1 cellular context compared by ENCODE assay signal in the genomic region with DNA sequence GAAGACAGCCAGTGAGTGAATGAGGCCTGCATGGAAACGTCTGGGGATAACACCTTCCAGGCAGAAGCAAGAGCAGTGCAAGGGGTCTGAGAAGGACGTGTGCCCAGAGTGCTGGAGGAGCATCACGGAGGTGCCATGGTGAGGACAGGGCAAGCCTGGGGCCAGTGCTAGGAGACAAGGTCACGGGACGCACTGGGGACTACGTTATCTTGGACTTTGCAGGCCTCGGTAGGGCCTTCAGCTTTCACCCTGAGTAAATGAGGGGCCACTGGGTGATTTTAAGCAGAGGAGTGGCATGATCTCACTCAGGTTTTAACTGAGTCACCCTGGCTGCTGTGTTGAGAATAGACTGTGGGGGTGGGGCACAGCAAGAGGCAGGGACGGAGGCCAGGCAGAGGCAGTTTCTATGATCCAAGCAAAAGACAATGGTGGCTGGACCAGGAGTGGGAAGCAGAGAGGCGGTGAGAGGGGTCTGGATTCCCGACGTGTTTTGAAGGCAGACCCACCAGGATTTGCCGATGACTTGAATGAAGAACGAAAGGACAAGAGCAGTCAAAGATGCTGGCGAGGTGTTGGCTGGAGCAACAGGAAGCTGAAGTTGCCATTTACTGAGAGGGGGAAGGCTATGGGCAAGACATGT.
TF ChIP-seq lines count a peak whose summit lies in the region.

No MANE protein-coding gene starts in this region.

TF ChIP-seq in K562, 482 proteins besides CTCF, POLR2A, EP300 and RAD21 (continued from another document and continues in another):
- no peak for TF ChIP-seq DEAF1 (CRISPR knock-in tag; IDR thresholded peaks at IDR 0.05)
- TF ChIP-seq ZNF212 (CRISPR knock-in tag; IDR thresholded peaks at IDR 0.05): no peak
- TF ChIP-seq SIN3A (IDR thresholded peaks at IDR 0.05; ENCODE audit: borderline replicate concordance in 2 of 2, control insufficient read depth in 1 of 2, low read depth in 2 of 2, low read length in 2 of 2): no peak
- no peak for TF ChIP-seq FOXA3 (CRISPR knock-in tag; conservative IDR thresholded peaks at IDR 0.05 in 1 of 2, IDR thresholded peaks at IDR 0.05 in 1 of 2)
- no peak for TF ChIP-seq ZBTB9 (CRISPR knock-in tag; IDR thresholded peaks at IDR 0.05)
- TF ChIP-seq HDAC2 (IDR thresholded peaks at IDR 0.05): no peak
- no peak for TF ChIP-seq COPS2 (conservative IDR thresholded peaks at IDR 0.05)
- peak; percentile 38 to 67; a peak in 2 of 4 replicates for TF ChIP-seq MAZ (CRISPR knock-in tag; conservative IDR thresholded peaks at IDR 0.05 in 1 of 2, IDR thresholded peaks at IDR 0.05 in 1 of 2)
- TF ChIP-seq KDM2B (CRISPR knock-in tag; IDR thresholded peaks at IDR 0.05): no peak
- no peak for TF ChIP-seq ZFPM2 (CRISPR knock-in tag; IDR thresholded peaks at IDR 0.05)
- TF ChIP-seq ATF1 (CRISPR knock-in tag; IDR thresholded peaks at IDR 0.05): no peak
- TF ChIP-seq ATF1 (tag; IDR thresholded peaks at IDR 0.05): 0 out of 2 replicates have a peak, but pooled peaks have one; percentile 22
- TF ChIP-seq CTBP1 (IDR thresholded peaks at IDR 0.05; ENCODE audit: borderline replicate concordance): 0 out of 2 replicates have a peak, but pooled peaks have one; percentile 32
- TF ChIP-seq JUN (IDR thresholded peaks at IDR 0.05; ENCODE audit: borderline replicate concordance, low read depth, low read length): peak; percentile 95
- TF ChIP-seq JUN (CRISPR knock-in tag; IDR thresholded peaks at IDR 0.05; ENCODE audit: borderline replicate concordance): no peak
- TF ChIP-seq LCOR (CRISPR knock-in tag; IDR thresholded peaks at IDR 0.05): no peak
- TF ChIP-seq PHF8 (IDR thresholded peaks at IDR 0.05; ENCODE audit: borderline replicate concordance, low read length): no peak
- no peak for TF ChIP-seq ZNF764 (CRISPR knock-in tag; IDR thresholded peaks at IDR 0.05; ENCODE audit: low read depth)
- peak; percentile 64 for TF ChIP-seq POLR2AphosphoS5 (IDR thresholded peaks at IDR 0.05; ENCODE audit: control insufficient read depth, insufficient read depth, low read depth, low read length)
- no peak for TF ChIP-seq XRCC5 (IDR thresholded peaks at IDR 0.05; ENCODE audit: low read depth, low read length)
- no peak for TF ChIP-seq XRCC4 (IDR thresholded peaks at IDR 0.05; ENCODE audit: extremely low read depth, insufficient read depth, insufficient read length)
- TF ChIP-seq, protein P1, sequence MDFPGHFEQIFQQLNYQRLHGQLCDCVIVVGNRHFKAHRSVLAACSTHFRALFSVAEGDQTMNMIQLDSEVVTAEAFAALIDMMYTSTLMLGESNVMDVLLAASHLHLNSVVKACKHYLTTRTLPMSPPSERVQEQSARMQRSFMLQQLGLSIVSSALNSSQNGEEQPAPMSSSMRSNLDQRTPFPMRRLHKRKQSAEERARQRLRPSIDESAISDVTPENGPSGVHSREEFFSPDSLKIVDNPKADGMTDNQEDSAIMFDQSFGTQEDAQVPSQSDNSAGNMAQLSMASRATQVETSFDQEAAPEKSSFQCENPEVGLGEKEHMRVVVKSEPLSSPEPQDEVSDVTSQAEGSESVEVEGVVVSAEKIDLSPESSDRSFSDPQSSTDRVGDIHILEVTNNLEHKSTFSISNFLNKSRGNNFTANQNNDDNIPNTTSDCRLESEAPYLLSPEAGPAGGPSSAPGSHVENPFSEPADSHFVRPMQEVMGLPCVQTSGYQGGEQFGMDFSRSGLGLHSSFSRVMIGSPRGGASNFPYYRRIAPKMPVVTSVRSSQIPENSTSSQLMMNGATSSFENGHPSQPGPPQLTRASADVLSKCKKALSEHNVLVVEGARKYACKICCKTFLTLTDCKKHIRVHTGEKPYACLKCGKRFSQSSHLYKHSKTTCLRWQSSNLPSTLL (IDR thresholded peaks at IDR 0.05): no peak
- TF ChIP-seq MCM3 (IDR thresholded peaks at IDR 0.05): no peak
- no peak for TF ChIP-seq DACH1 (IDR thresholded peaks at IDR 0.05; ENCODE audit: partially characterized antibody)
- 0 out of 2 replicates have a peak, but pooled peaks have one; percentile 29 for TF ChIP-seq LARP7 (IDR thresholded peaks at IDR 0.05)
- TF ChIP-seq, protein P2, sequence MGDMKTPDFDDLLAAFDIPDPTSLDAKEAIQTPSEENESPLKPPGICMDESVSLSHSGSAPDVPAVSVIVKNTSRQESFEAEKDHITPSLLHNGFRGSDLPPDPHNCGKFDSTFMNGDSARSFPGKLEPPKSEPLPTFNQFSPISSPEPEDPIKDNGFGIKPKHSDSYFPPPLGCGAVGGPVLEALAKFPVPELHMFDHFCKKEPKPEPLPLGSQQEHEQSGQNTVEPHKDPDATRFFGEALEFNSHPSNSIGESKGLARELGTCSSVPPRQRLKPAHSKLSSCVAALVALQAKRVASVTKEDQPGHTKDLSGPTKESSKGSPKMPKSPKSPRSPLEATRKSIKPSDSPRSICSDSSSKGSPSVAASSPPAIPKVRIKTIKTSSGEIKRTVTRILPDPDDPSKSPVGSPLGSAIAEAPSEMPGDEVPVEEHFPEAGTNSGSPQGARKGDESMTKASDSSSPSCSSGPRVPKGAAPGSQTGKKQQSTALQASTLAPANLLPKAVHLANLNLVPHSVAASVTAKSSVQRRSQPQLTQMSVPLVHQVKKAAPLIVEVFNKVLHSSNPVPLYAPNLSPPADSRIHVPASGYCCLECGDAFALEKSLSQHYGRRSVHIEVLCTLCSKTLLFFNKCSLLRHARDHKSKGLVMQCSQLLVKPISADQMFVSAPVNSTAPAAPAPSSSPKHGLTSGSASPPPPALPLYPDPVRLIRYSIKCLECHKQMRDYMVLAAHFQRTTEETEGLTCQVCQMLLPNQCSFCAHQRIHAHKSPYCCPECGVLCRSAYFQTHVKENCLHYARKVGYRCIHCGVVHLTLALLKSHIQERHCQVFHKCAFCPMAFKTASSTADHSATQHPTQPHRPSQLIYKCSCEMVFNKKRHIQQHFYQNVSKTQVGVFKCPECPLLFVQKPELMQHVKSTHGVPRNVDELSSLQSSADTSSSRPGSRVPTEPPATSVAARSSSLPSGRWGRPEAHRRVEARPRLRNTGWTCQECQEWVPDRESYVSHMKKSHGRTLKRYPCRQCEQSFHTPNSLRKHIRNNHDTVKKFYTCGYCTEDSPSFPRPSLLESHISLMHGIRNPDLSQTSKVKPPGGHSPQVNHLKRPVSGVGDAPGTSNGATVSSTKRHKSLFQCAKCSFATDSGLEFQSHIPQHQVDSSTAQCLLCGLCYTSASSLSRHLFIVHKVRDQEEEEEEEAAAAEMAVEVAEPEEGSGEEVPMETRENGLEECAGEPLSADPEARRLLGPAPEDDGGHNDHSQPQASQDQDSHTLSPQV (IDR thresholded peaks at IDR 0.05): peak; percentile 90
- TF ChIP-seq ZNF830 (CRISPR knock-in tag; IDR thresholded peaks at IDR 0.05): no peak
- TF ChIP-seq, protein P3, sequence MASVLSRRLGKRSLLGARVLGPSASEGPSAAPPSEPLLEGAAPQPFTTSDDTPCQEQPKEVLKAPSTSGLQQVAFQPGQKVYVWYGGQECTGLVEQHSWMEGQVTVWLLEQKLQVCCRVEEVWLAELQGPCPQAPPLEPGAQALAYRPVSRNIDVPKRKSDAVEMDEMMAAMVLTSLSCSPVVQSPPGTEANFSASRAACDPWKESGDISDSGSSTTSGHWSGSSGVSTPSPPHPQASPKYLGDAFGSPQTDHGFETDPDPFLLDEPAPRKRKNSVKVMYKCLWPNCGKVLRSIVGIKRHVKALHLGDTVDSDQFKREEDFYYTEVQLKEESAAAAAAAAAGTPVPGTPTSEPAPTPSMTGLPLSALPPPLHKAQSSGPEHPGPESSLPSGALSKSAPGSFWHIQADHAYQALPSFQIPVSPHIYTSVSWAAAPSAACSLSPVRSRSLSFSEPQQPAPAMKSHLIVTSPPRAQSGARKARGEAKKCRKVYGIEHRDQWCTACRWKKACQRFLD (CRISPR knock-in tag; IDR thresholded peaks at IDR 0.05): no peak
- TF ChIP-seq ZNF699 (CRISPR knock-in tag; IDR thresholded peaks at IDR 0.05; ENCODE audit: insufficient replicate concordance): no peak
- TF ChIP-seq ZNF41 (CRISPR knock-in tag; conservative IDR thresholded peaks at IDR 0.05): no peak
- no peak for TF ChIP-seq ZC3H8 (IDR thresholded peaks at IDR 0.05)
- TF ChIP-seq FOXM1 (IDR thresholded peaks at IDR 0.05; ENCODE audit: low read depth): no peak
- TF ChIP-seq FOXM1 (CRISPR knock-in tag; IDR thresholded peaks at IDR 0.05; ENCODE audit: low read depth): no peak
- TF ChIP-seq, protein P4, sequence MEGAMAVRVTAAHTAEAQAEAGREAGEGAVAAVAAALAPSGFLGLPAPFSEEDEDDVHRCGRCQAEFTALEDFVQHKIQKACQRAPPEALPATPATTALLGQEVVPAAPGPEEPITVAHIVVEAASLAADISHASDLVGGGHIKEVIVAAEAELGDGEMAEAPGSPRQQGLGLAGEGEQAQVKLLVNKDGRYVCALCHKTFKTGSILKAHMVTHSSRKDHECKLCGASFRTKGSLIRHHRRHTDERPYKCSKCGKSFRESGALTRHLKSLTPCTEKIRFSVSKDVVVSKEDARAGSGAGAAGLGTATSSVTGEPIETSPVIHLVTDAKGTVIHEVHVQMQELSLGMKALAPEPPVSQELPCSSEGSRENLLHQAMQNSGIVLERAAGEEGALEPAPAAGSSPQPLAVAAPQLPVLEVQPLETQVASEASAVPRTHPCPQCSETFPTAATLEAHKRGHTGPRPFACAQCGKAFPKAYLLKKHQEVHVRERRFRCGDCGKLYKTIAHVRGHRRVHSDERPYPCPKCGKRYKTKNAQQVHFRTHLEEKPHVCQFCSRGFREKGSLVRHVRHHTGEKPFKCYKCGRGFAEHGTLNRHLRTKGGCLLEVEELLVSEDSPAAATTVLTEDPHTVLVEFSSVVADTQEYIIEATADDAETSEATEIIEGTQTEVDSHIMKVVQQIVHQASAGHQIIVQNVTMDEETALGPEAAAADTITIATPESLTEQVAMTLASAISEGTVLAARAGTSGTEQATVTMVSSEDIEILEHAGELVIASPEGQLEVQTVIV (CRISPR knock-in tag; IDR thresholded peaks at IDR 0.05; ENCODE audit: borderline replicate concordance): no peak
- TF ChIP-seq MAFF (IDR thresholded peaks at IDR 0.05; ENCODE audit: low read length): peak; percentile 53; the same call in 1 of the 2 replicates
- TF ChIP-seq IRF1 (CRISPR knock-in tag; IDR thresholded peaks at IDR 0.05; ENCODE audit: borderline replicate concordance): no peak
- TF ChIP-seq POLR2H (tag; IDR thresholded peaks at IDR 0.05; ENCODE audit: low read depth): no peak
- TF ChIP-seq ZNF316 (IDR thresholded peaks at IDR 0.05): peak; percentile 82
- TF ChIP-seq ZBTB26 (CRISPR knock-in tag; IDR thresholded peaks at IDR 0.05): no peak
- TF ChIP-seq, protein P5, sequence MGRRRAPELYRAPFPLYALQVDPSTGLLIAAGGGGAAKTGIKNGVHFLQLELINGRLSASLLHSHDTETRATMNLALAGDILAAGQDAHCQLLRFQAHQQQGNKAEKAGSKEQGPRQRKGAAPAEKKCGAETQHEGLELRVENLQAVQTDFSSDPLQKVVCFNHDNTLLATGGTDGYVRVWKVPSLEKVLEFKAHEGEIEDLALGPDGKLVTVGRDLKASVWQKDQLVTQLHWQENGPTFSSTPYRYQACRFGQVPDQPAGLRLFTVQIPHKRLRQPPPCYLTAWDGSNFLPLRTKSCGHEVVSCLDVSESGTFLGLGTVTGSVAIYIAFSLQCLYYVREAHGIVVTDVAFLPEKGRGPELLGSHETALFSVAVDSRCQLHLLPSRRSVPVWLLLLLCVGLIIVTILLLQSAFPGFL (CRISPR knock-in tag; IDR thresholded peaks at IDR 0.05): no peak
